In the genomic region with DNA sequence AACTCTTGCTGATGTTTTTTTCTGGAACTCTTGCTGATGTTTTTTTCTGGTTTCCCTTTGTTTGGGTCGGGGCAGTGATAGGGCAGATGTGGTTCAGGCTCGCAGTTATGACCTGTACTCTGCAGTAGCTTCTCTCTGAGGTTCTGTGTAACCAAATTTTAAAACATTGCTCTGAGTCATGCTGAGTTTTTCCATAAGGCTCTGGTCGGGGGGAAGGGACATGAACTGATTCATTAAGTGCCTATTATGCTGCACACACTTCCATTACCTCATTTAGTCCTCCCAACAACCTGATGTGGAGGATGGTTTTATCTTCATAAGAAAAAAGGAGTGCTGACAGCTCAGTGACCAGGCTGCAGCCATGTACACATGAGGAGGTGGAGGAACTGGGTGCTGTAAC, we compare ENCODE assay signal across 1 cellular context.
A peak's percentile ranks its signal among the peaks of the same experiment; 100 is the strongest.
TF ChIP-seq lines count a peak whose summit lies in the region.

No MANE protein-coding gene starts in this region.

TF ChIP-seq in GM12878, 131 proteins besides CTCF, POLR2A, EP300 and RAD21 (continued from another document):
- TF ChIP-seq BACH1 (IDR thresholded peaks at IDR 0.05; ENCODE audit: borderline replicate concordance) (no peak), TCF7 (IDR thresholded peaks at IDR 0.05; ENCODE audit: borderline replicate concordance) (no peak), FOXK2 (IDR thresholded peaks at IDR 0.05) (no peak), ZNF24 (IDR thresholded peaks at IDR 0.05) (no peak), CREM (IDR thresholded peaks at IDR 0.05; ENCODE audit: low read depth) (peak; percentile 65; the same call in 1 of the 2 replicates)
TF ChIP-seq in GM12878: peak in this region for 11.
